1 cellular context compared by ENCODE assay signal in genomic region chr3:55322649-55323048, GRCh38.
TF ChIP-seq lines count a peak whose summit lies in the region.

No MANE protein-coding gene starts in this region.

TF ChIP-seq in HepG2, 621 proteins besides CTCF, POLR2A, EP300 and RAD21 (continued from another document):
- no peak for TF ChIP-seq ZFP91 (CRISPR knock-in tag; IDR thresholded peaks at IDR 0.05; ENCODE audit: borderline replicate concordance)
- TF ChIP-seq NONO (IDR thresholded peaks at IDR 0.05): no peak
- no peak for TF ChIP-seq NONO (CRISPR knock-in tag; conservative IDR thresholded peaks at IDR 0.05)
- TF ChIP-seq ARNT2 (CRISPR knock-in tag; IDR thresholded peaks at IDR 0.05; ENCODE audit: low read depth): no peak
- no peak for TF ChIP-seq NFAT5 (CRISPR knock-in tag; IDR thresholded peaks at IDR 0.05)
- TF ChIP-seq ZBED4 (CRISPR knock-in tag; IDR thresholded peaks at IDR 0.05; ENCODE audit: borderline replicate concordance): no peak
- no peak for TF ChIP-seq MTA1 (CRISPR knock-in tag; IDR thresholded peaks at IDR 0.05; ENCODE audit: borderline replicate concordance)
- no peak for TF ChIP-seq FLYWCH1 (CRISPR knock-in tag; IDR thresholded peaks at IDR 0.05)
- TF ChIP-seq ZNF598 (CRISPR knock-in tag; IDR thresholded peaks at IDR 0.05; ENCODE audit: borderline replicate concordance): no peak
- TF ChIP-seq PRDM4 (CRISPR knock-in tag; IDR thresholded peaks at IDR 0.05; ENCODE audit: borderline replicate concordance): no peak
- no peak for TF ChIP-seq ZNF567 (CRISPR knock-in tag; IDR thresholded peaks at IDR 0.05; ENCODE audit: borderline replicate concordance)
